Comparison of ENCODE assay signal across 25 cellular contexts in the genomic region with DNA sequence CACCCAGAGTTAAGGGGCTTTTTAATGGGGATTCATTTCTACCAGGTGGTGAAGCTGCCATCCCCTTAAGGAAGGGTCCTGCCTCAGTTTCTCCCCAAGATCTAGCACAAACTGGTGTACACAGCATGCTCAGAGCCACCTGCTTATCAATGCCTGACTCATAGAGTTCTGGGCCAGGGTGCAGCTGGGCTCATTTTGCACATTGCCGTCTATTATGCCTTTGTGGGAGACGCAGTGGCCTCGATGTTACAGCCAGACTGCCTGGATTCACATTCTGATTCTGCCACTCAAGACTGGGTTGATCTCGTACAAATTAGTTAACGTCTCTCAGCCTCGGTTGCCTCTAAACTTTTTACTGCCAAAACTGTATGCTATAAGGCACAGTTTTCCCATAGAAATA.
DNase-seq lines count a peak whose midpoint lies in the region; ATAC-seq, FAIRE-seq and TF ChIP-seq lines count a peak whose summit lies in the region.
"Had no signal": no experiment of that assay in that cellular context is flagged by ENCODE, and none has a peak within 500 bp of the region (broad histone marks: within the 10 kb centered on the region; RNA-seq: fewer than 3 reads in every experiment).

No MANE protein-coding gene starts in this region.

- no peak for TF ChIP-seq POLR2A in H54 (IDR thresholded peaks at IDR 0.05; ENCODE audit: low read depth, low read length)

- peak; percentile 74 for DNase-seq in Ammon's horn (ENCODE audit: low spot score)
- peak in 30 of 42 donors; percentile 9 to 72 (median 50) for DNase-seq in head of caudate nucleus
- DNase-seq in posterior vena cava (ENCODE audit: low spot score) = peak; percentile 17
- DNase-seq in NCI-H187 (lab: John Stamatoyannopoulos, UW) = no peak
- DNase-seq in H54 (ENCODE audit: insufficient read length, low spot score) = no peak
- DNase-seq: AML-193; CD8-positive, alpha-beta memory T cell; DMS53; GDM1; H9; HFFc6; MG63; NCI-H187 treated with DMSO at 0.1 percent for 48 hours; NCI-H2227 treated with DMSO at 0.1 percent for 48 hours; NCI-H510A; NK-92 treated with Interleukin-12 subunit alpha and Interleukin-12 subunit beta, amount 100 ng/mL, for 24 hours; SIG-M5 had no signal

- ATAC-seq in GM21423 (IDR thresholded peaks at IDR 0.05; ENCODE audit: unreplicated experiment) (no peak), HG03045 (IDR thresholded peaks at IDR 0.05; ENCODE audit: unreplicated experiment) (no peak)
- ATAC-seq: K562, Panc1 had no signal

- intact Hi-C loops in head of caudate nucleus (cut with DNase I) = no loop called here
- intact Hi-C loops in posterior vena cava (cut with DNase I) = no loop called here

- peak overlapping the region; percentile 6 for H3K27ac ChIP-seq in angular gyrus (ENCODE audit: low read depth, low read length)
- H3K27ac ChIP-seq: C4-2B had no signal

- FAIRE-seq in H54 (lab: Jason Lieb, UNC) = no peak
- FAIRE-seq: D721Med, GM19239, K562 had no signal

Comparison
In these comparisons a context has a peak if more than half of its experiments do, and no peak if none do; other contexts are left out.
1. DNase-seq: peak in Ammon's horn (single experiment), head of caudate nucleus (30 of 42) and posterior vena cava (single experiment); none in NCI-H187 (0 of 2) and H54 (single experiment).